In genomic region chr11:67238894-67239794, GRCh38 we compare ENCODE assay signal across 1 cellular context.
TF ChIP-seq lines count a peak whose summit lies in the region.

No MANE protein-coding gene starts in this region.

TF ChIP-seq in SK-N-SH, 30 proteins besides CTCF, POLR2A, EP300 and RAD21 (continued from another document):
- TF ChIP-seq TAF1 (IDR thresholded peaks at IDR 0.05; ENCODE audit: borderline replicate concordance, low read depth, low read length) (no peak), EZH2phosphoT487 (IDR thresholded peaks at IDR 0.05; ENCODE audit: borderline replicate concordance, low read depth) (no peak), YY1 (IDR thresholded peaks at IDR 0.05; ENCODE audit: low read depth) (no peak), SMC3 (IDR thresholded peaks at IDR 0.05; ENCODE audit: low read depth, low read length) (no peak)
